Comparison of ENCODE assay signal across 2 cellular contexts in the genomic region with DNA sequence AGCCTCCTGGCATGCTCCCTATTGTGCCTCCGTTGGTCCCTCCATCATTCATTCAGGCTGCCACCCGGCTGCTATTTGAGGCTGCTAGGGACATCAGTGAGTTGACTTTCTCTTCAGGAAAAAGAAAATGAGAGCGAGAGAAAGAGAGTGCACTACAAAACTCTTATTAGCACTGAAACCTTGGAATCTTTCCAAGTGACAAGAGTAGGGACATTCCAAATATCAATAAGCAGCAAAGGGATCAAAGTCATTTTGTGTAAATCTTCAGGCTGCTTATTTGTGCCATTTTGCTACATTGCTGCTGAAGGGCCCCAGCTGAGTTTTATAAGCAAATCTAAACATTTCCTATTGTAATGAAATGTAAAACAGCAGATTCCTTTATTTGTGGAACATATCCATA.
TF ChIP-seq lines count a peak whose summit lies in the region.

No MANE protein-coding gene starts in this region.

TF ChIP-seq in liver, 16 proteins besides CTCF, POLR2A, EP300 and RAD21 (continued from another document):
- peak in 1 of 2 donors; percentile 18 for TF ChIP-seq RXRA (IDR thresholded peaks at IDR 0.05)

TF ChIP-seq in HepG2, 621 proteins besides CTCF, POLR2A, EP300 and RAD21 (continued from another document):
- TF ChIP-seq, protein P1, sequence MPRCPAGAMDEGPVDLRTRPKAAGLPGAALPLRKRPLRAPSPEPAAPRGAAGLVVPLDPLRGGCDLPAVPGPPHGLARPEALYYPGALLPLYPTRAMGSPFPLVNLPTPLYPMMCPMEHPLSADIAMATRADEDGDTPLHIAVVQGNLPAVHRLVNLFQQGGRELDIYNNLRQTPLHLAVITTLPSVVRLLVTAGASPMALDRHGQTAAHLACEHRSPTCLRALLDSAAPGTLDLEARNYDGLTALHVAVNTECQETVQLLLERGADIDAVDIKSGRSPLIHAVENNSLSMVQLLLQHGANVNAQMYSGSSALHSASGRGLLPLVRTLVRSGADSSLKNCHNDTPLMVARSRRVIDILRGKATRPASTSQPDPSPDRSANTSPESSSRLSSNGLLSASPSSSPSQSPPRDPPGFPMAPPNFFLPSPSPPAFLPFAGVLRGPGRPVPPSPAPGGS (CRISPR knock-in tag; IDR thresholded peaks at IDR 0.05), result no peak
- TF ChIP-seq MAFG (CRISPR knock-in tag; IDR thresholded peaks at IDR 0.05), result no peak
- no peak for TF ChIP-seq TP53 (CRISPR knock-in tag; conservative IDR thresholded peaks at IDR 0.05)
- TF ChIP-seq YY1 (IDR thresholded peaks at IDR 0.05; ENCODE audit: insufficient read depth, insufficient replicate concordance, low read depth, low read length), result no peak
- no peak for TF ChIP-seq THAP11 (CRISPR knock-in tag; IDR thresholded peaks at IDR 0.05)
- TF ChIP-seq CHCHD3 (CRISPR knock-in tag; IDR thresholded peaks at IDR 0.05), result no peak
- TF ChIP-seq STAG1 (CRISPR knock-in tag; IDR thresholded peaks at IDR 0.05), result no peak
- no peak for TF ChIP-seq ZKSCAN8 (CRISPR knock-in tag; IDR thresholded peaks at IDR 0.05; ENCODE audit: borderline replicate concordance)
- no peak for TF ChIP-seq ZMYM4 (CRISPR knock-in tag; IDR thresholded peaks at IDR 0.05)
- TF ChIP-seq, protein P2, sequence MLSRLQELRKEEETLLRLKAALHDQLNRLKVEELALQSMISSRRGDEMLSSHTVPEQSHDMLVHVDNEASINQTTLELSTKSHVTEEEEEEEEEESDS (CRISPR knock-in tag; IDR thresholded peaks at IDR 0.05; ENCODE audit: borderline replicate concordance), result no peak
- TF ChIP-seq, protein P3, sequence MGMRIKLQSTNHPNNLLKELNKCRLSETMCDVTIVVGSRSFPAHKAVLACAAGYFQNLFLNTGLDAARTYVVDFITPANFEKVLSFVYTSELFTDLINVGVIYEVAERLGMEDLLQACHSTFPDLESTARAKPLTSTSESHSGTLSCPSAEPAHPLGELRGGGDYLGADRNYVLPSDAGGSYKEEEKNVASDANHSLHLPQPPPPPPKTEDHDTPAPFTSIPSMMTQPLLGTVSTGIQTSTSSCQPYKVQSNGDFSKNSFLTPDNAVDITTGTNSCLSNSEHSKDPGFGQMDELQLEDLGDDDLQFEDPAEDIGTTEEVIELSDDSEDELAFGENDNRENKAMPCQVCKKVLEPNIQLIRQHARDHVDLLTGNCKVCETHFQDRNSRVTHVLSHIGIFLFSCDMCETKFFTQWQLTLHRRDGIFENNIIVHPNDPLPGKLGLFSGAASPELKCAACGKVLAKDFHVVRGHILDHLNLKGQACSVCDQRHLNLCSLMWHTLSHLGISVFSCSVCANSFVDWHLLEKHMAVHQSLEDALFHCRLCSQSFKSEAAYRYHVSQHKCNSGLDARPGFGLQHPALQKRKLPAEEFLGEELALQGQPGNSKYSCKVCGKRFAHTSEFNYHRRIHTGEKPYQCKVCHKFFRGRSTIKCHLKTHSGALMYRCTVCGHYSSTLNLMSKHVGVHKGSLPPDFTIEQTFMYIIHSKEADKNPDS (CRISPR knock-in tag; IDR thresholded peaks at IDR 0.05), result no peak
- TF ChIP-seq GATA4 (IDR thresholded peaks at IDR 0.05; ENCODE audit: borderline replicate concordance, low read depth), result no peak
- TF ChIP-seq ZFP36 (IDR thresholded peaks at IDR 0.05; ENCODE audit: borderline replicate concordance, low read depth, low read length, partially characterized antibody), result no peak
- no peak for TF ChIP-seq ZBTB7B (CRISPR knock-in tag; IDR thresholded peaks at IDR 0.05)
- TF ChIP-seq, protein P4, sequence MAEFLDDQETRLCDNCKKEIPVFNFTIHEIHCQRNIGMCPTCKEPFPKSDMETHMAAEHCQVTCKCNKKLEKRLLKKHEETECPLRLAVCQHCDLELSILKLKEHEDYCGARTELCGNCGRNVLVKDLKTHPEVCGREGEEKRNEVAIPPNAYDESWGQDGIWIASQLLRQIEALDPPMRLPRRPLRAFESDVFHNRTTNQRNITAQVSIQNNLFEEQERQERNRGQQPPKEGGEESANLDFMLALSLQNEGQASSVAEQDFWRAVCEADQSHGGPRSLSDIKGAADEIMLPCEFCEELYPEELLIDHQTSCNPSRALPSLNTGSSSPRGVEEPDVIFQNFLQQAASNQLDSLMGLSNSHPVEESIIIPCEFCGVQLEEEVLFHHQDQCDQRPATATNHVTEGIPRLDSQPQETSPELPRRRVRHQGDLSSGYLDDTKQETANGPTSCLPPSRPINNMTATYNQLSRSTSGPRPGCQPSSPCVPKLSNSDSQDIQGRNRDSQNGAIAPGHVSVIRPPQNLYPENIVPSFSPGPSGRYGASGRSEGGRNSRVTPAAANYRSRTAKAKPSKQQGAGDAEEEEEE (CRISPR knock-in tag; IDR thresholded peaks at IDR 0.05; ENCODE audit: borderline replicate concordance), result no peak
- no peak for TF ChIP-seq ZZZ3 (CRISPR knock-in tag; IDR thresholded peaks at IDR 0.05; ENCODE audit: borderline replicate concordance)
